ENCODE assay signal across 20 cellular contexts in genomic region chr3:15683253-15683652, GRCh38.
DNase-seq lines count a peak whose midpoint lies in the region; ATAC-seq, FAIRE-seq and TF ChIP-seq lines count a peak whose summit lies in the region.
"Had no signal": no experiment of that assay in that cellular context is flagged by ENCODE, and none has a peak within 500 bp of the region (broad histone marks: within the 10 kb centered on the region; RNA-seq: fewer than 3 reads in every experiment).

No MANE protein-coding gene starts in this region.

- no peak for DNase-seq in SK-N-SH
- no peak for DNase-seq in K562 (ENCODE audit: extremely low read depth in 1 of 4, low spot score in 3 of 4)
- no peak for DNase-seq in uterus
- DNase-seq in NCI-H82 (lab: John Stamatoyannopoulos, UW): no peak
- DNase-seq in activated naive CD4-positive, alpha-beta T cell (lab: John Stamatoyannopoulos, UW): no peak
- DNase-seq in SW480 (ENCODE audit: low spot score): no peak
- DNase-seq: 8988T; activated CD4-positive, alpha-beta T cell treated with anti-CD3 and anti-CD28 coated beads for 4 hours; activated naive CD4-positive, alpha-beta T cell treated with anti-CD3 and anti-CD28 coated beads for 36 hours; DMS53; NCI-H2081 treated with DMSO at 0.1 percent for 48 hours; NCI-H748 treated with DMSO at 0.1 percent for 48 hours; right cardiac atrium; stimulated activated CD4-positive, alpha-beta T cell treated with anti-CD3 and anti-CD28 coated beads, Interleukin-2, amount 100 ng/mL, for 48 hours had no signal

- peaks cover 55% of the 10 kb centered on the region for H3K79me2 ChIP-seq in SK-N-SH (ENCODE audit: insufficient read depth)
- H3K79me2 ChIP-seq in K562 (ENCODE audit: control insufficient read depth, insufficient read depth, low read length): no peaks in the 10 kb centered on the region

- peaks cover 33% of the 10 kb centered on the region for H3F3A ChIP-seq in SK-N-SH (replicated peaks; ENCODE audit: insufficient read depth)

- TF ChIP-seq RAD21 in SK-N-SH (IDR thresholded peaks at IDR 0.05; ENCODE audit: low read length): no peak
- TF ChIP-seq RAD21 in K562 (CRISPR knock-in tag; conservative IDR thresholded peaks at IDR 0.05 in 1 of 2, IDR thresholded peaks at IDR 0.05 in 1 of 2): no peak

- H3K27me3 ChIP-seq in SK-N-SH (ENCODE audit: insufficient read depth) (no peaks in the 10 kb centered on the region), K562 (ENCODE audit: control insufficient read depth in 2 of 2, insufficient read depth in 2 of 2, low read length in 2 of 2) (no peaks in the 10 kb centered on the region), neutrophil (no peaks in the 10 kb centered on the region), uterus (no peaks in the 10 kb centered on the region)

- H4K20me1 ChIP-seq in SK-N-SH (ENCODE audit: insufficient read depth): no peaks in the 10 kb centered on the region
- H4K20me1 ChIP-seq in K562 (replicated peaks; ENCODE audit: control insufficient read depth, insufficient read depth, low read length): no peaks in the 10 kb centered on the region

- TF ChIP-seq POLR2A in K562 (conservative IDR thresholded peaks at IDR 0.05): no peak
- TF ChIP-seq POLR2A in uterus (IDR thresholded peaks at IDR 0.05): no peak

- intact Hi-C loops in K562 (cut with micrococcal nuclease) (no loop called here), uterus (cut with DNase I; ENCODE audit: low total_unique reads) (no loop called here)

- H3K4me1 ChIP-seq in SK-N-SH (ENCODE audit: control insufficient read depth in 1 of 2, insufficient read depth in 2 of 2, low read depth in 1 of 2, low read length in 1 of 2) (peaks cover 29 to 33% of the 10 kb centered on the region in 2 experiments), K562 (replicated peaks in 1 of 2; ENCODE audit: control insufficient read depth in 2 of 2, insufficient read depth in 2 of 2, low read length in 2 of 2) (peaks cover 4 to 16% of the 10 kb centered on the region in 2 experiments; a peak in 2 of 5 replicates), neutrophil (ENCODE audit: control insufficient read depth in 1 of 2, insufficient read depth in 1 of 2, low read depth in 1 of 2, low read length in 1 of 2) (peaks cover 13 to 22% of the 10 kb centered on the region in 2 experiments), uterus (no peaks in the 10 kb centered on the region)

- no peaks in the 10 kb centered on the region for H3K9me1 ChIP-seq in K562 (ENCODE audit: control insufficient read depth, insufficient read depth, low read length)

- H3K27ac ChIP-seq in SK-N-SH (ENCODE audit: low read depth in 2 of 2, low read length in 1 of 2): peak overlapping the region; percentile 56 to 88
- no peak overlapping the region; the same call in 2 of the 3 replicates for H3K27ac ChIP-seq in K562 (ENCODE audit: extremely low read depth, low read depth, low read length)
- peak overlapping the region; percentile 26 for H3K27ac ChIP-seq in neutrophil
- peak overlapping the region; percentile 7 to 53 for H3K27ac ChIP-seq in uterus
- H3K27ac ChIP-seq: C4-2B had no signal

- FAIRE-seq in K562 (lab: Jason Lieb, UNC): no peak

- POLR2A ChIA-PET in SK-N-SH (lab: Yijun Ruan, JAX) (no interaction called here), K562 (lab: Yijun Ruan, JAX) (interaction anchor here (0.6 to 1.2 kb wide), 2 partner anchors 10 to 564 kb away, joined by 3 to 4 read pairs; no protein-coding TSS in a partner anchor)

- no peak overlapping the region for H2AFZ ChIP-seq in SK-N-SH (ENCODE audit: low read depth)
- H2AFZ ChIP-seq in K562 (ENCODE audit: low read depth, low read length): no peak overlapping the region

- no peak for TF ChIP-seq CTCF in SK-N-SH (IDR thresholded peaks at IDR 0.05)
- no peak for TF ChIP-seq CTCF in K562 (IDR thresholded peaks at IDR 0.05 in 2 of 3, conservative IDR thresholded peaks at IDR 0.05 in 1 of 3; ENCODE audit: insufficient read depth in 2 of 3, low read depth in 1 of 3, low read length in 3 of 3)
- TF ChIP-seq CTCF in neutrophil (IDR thresholded peaks at IDR 0.05): no peak
- no peak for TF ChIP-seq CTCF in uterus (IDR thresholded peaks at IDR 0.05)

- H3K9ac ChIP-seq in SK-N-SH: no peak overlapping the region
- H3K9ac ChIP-seq in K562 (ENCODE audit: insufficient read depth in 1 of 2, low read depth in 2 of 2, low read length in 2 of 2): no peak overlapping the region

- no peak overlapping the region for H3K4me2 ChIP-seq in SK-N-SH
- no peak overlapping the region for H3K4me2 ChIP-seq in K562 (ENCODE audit: insufficient read depth, low read length)

- CTCF ChIA-PET in SK-N-SH (lab: Yijun Ruan, JAX): interaction anchor here (0.8 kb wide), 1 partner anchor 37 kb away, joined by 3 read pairs; no protein-coding TSS in a partner anchor
- CTCF ChIA-PET in K562 (lab: Yijun Ruan, JAX; ENCODE audit: low intra/inter-chr PET ratio): no interaction called here

- WGBS in SK-N-SH (ENCODE audit: low lambda C conversion rate): 98% methylated on average over 1 of the region's 1 CpG
- whole genome bisulfite sequencing in K562 (ENCODE audit: insufficient coverage, low coverage, missing lambda C conversion rate): 90% methylated on average over 1 of the region's 1 CpG

- peaks cover 72 to 92% of the 10 kb centered on the region in 2 experiments for H3K36me3 ChIP-seq in SK-N-SH (replicated peaks in 1 of 2; ENCODE audit: control insufficient read depth in 1 of 2, insufficient read depth in 2 of 2, low read length in 1 of 2)
- peaks cover 66% of the 10 kb centered on the region for H3K36me3 ChIP-seq in K562 (ENCODE audit: control insufficient read depth, insufficient read depth, low read length)
- peaks cover 19% of the 10 kb centered on the region for H3K36me3 ChIP-seq in neutrophil
- no peaks in the 10 kb centered on the region for H3K36me3 ChIP-seq in uterus

- in situ Hi-C loops in K562 (cut with MboI): no loop called here

- BruUV-seq in K562 (replicated peaks; lab: Mats Ljungman, UMichigan): no TSS peak

- ATAC-seq in SK-N-SH treated with all-trans-retinoic acid at 6 μM for 48 hours (no peak), K562 (no peak; the same call in 2 of the 3 replicates)
- ATAC-seq: natural killer cell treated with Interleukin-12 subunit alpha and Interleukin-12 subunit beta and Interleukin-15 and Interleukin-18, amount 100 ng/mL, for 72 hours; right cardiac atrium had no signal

- H3K9me3 ChIP-seq in SK-N-SH (no peaks in the 10 kb centered on the region), K562 (replicated peaks; ENCODE audit: control insufficient read depth, insufficient read depth, low read depth, low read length) (no peaks in the 10 kb centered on the region), neutrophil (no peaks in the 10 kb centered on the region), uterus (no peaks in the 10 kb centered on the region)
- H3K9me3 ChIP-seq: HAP-1 had no signal

- H3K4me3 ChIP-seq in SK-N-SH (ENCODE audit: low read depth in 2 of 2, low read length in 1 of 2): no peak overlapping the region
- no peak overlapping the region for H3K4me3 ChIP-seq in K562
- no peak overlapping the region for H3K4me3 ChIP-seq in neutrophil (ENCODE audit: low read depth in 1 of 2, low read length in 1 of 2)
- H3K4me3 ChIP-seq in uterus: no peak overlapping the region
- H3K4me3 ChIP-seq: HAP-1, lung had no signal

- no peaks in the 10 kb centered on the region for H3K9me2 ChIP-seq in SK-N-SH

- TF ChIP-seq EP300 in SK-N-SH (IDR thresholded peaks at IDR 0.05; ENCODE audit: borderline replicate concordance in 1 of 2, low read depth in 1 of 2, low read length in 1 of 2) (no peak), K562 (IDR thresholded peaks at IDR 0.05; ENCODE audit: low read length) (no peak)

TF ChIP-seq in SK-N-SH, 30 proteins besides CTCF, POLR2A, EP300 and RAD21 (continues in another document):
- TF ChIP-seq SIN3A (IDR thresholded peaks at IDR 0.05; ENCODE audit: borderline replicate concordance, low read depth, low read length) (no peak), ELF1 (IDR thresholded peaks at IDR 0.05) (no peak), IRF3 (IDR thresholded peaks at IDR 0.05; ENCODE audit: low read depth, low read length) (no peak)

TF ChIP-seq in SK-N-SH treated with all-trans-retinoic acid at 6 μM for 48 hours, 23 proteins besides CTCF, POLR2A, EP300 and RAD21 (continues in another document):
- TF ChIP-seq ISL1 (CRISPR knock-in tag; IDR thresholded peaks at IDR 0.05) (no peak), BACH2 (CRISPR knock-in tag; IDR thresholded peaks at IDR 0.05; ENCODE audit: borderline replicate concordance) (no peak), CSDC2 (CRISPR knock-in tag; IDR thresholded peaks at IDR 0.05) (no peak), SNAI2 (CRISPR knock-in tag; IDR thresholded peaks at IDR 0.05) (no peak)

TF ChIP-seq in K562, 482 proteins besides CTCF, POLR2A, EP300 and RAD21 (continues in another document):
- TF ChIP-seq ZNF212 (CRISPR knock-in tag; IDR thresholded peaks at IDR 0.05): no peak
- TF ChIP-seq WHSC1 (IDR thresholded peaks at IDR 0.05; ENCODE audit: low read length): no peak
- 0 out of 2 replicates have a peak, but pooled peaks have one; percentile 15 for TF ChIP-seq GABPA (tag; conservative IDR thresholded peaks at IDR 0.05; ENCODE audit: low read depth)
- no peak for TF ChIP-seq ZSCAN32 (CRISPR knock-in tag; IDR thresholded peaks at IDR 0.05)
- TF ChIP-seq ZNF274 (IDR thresholded peaks at IDR 0.05; ENCODE audit: borderline replicate concordance, low read depth, low read length): no peak
- no peak for TF ChIP-seq ZNF311 (CRISPR knock-in tag; IDR thresholded peaks at IDR 0.05)
- TF ChIP-seq PHF21A (IDR thresholded peaks at IDR 0.05; ENCODE audit: borderline replicate concordance, low read depth): no peak
- TF ChIP-seq HMBOX1 (IDR thresholded peaks at IDR 0.05): peak; percentile 78
- no peak for TF ChIP-seq XRCC3 (IDR thresholded peaks at IDR 0.05)
- TF ChIP-seq RHOXF2B (CRISPR knock-in tag; conservative IDR thresholded peaks at IDR 0.05): no peak
- TF ChIP-seq C11orf30 (IDR thresholded peaks at IDR 0.05; ENCODE audit: low read depth): no peak
- TF ChIP-seq GTF2E2 (tag; IDR thresholded peaks at IDR 0.05): 0 out of 2 replicates have a peak, but pooled peaks have one; percentile 41

Comparison
In these comparisons a context has a peak if more than half of its experiments do, and no peak if none do; other contexts are left out.
1. Of the 27 proteins assayed by ChIP-seq in both K562 and SK-N-SH: peak only in K562: GABPA; only in SK-N-SH: none; in both: none; in neither: 26.